In the genomic region with DNA sequence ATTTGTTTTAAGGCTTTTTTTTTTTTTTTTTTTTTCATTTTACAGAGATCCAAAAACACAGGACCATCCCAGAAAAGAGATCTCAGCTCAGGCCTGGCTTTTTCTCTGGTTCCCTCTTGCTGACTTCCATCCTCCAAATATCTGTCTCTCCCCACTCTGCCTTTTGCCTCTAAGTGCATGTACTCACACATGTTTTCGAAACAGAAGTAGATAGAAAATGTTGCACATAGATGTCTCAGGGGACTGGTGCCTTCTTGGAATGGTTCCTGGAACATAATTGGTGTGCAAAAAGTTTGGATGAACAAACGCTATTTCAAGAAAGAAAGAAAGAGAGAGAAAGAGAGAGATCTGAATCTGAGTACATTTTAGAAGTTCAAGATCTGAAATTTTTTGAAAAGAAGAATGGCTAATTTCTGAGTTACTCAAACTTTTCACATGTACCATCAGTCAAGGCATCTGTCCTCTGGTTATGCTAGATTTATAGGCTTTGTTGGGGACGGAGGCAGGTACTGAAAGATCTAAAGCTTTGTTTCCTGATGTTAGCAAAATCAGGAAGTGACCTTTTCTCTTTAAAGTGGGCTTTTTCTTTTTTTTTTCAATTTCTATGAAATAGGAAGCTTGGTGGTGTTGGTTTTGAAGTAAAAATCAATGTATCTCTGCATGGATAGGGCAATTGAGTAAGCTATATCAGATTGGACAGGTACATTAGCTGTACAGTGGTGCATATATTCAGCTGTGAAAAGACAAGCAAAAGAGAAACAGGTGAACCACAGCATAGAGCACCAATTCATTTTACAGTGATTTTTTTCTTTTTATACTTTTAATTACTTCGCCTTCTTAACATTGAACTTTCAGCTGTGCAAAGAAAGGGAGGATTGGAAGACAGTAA, we compare ENCODE assay signal across 16 cellular contexts. TPM values are rescaled to one million over a fixed set of nuclear protein-coding genes. Genes with fewer than 3 reads are reported as not detected.
A peak's percentile ranks its signal among the peaks of the same experiment; 100 is the strongest.
DNase-seq lines count a peak whose midpoint lies in the region; ATAC-seq and TF ChIP-seq lines count a peak whose summit lies in the region.
"Had no signal": no experiment of that assay in that cellular context is flagged by ENCODE, and none has a peak within 500 bp of the region (broad histone marks: within the 10 kb centered on the region; RNA-seq: fewer than 3 reads in every experiment).

No MANE protein-coding gene starts in this region.

- no peaks in the 10 kb centered on the region for H3K27me3 Mint-ChIP-seq in activated naive CD4-positive, alpha-beta T cell treated with anti-CD3 and anti-CD28 coated beads, Interleukin-2, amount 10 ng/mL, durations not matched to agents 7 days and 5 days
- H3K27me3 Mint-ChIP-seq in stimulated activated naive CD8-positive, alpha-beta T cell treated with anti-CD3 and anti-CD28 coated beads, Interleukin-15, amount 100 ng/mL, for 72 hours = no peaks in the 10 kb centered on the region

- H3K27ac ChIP-seq in gastroesophageal sphincter (no peak overlapping the region), substantia nigra (ENCODE audit: low read depth, low read length, poor library complexity, severe bottlenecking) (no peak overlapping the region)
- H3K27ac ChIP-seq: transverse colon had no signal

- TF ChIP-seq POLR2A in gastroesophageal sphincter (IDR thresholded peaks at IDR 0.05) = no peak

- DNase-seq in activated naive CD4-positive, alpha-beta T cell treated with anti-CD3 and anti-CD28 coated beads, Interleukin-2, amount 10 ng/mL, durations not matched to agents 7 days and 5 days = no peak
- no peak for DNase-seq in activated naive CD4-positive, alpha-beta T cell treated with anti-CD3 and anti-CD28 coated beads, Interleukin-2, amount 50 U/mL, for 16 hours
- DNase-seq in MV-4-11 (lab: John Stamatoyannopoulos, UW) (peak; percentile 30), LoVo (ENCODE audit: low spot score) (no peak), substantia nigra (lab: John Stamatoyannopoulos, UW) (no peak)
- peak; percentile 16 for DNase-seq in central memory CD4-positive, alpha-beta T cell
- DNase-seq in stimulated activated naive CD8-positive, alpha-beta T cell treated with anti-CD3 and anti-CD28 coated beads, Interleukin-15, amount 100 ng/mL, for 72 hours = no peak
- DNase-seq: activated CD4-positive, alpha-beta T cell treated with anti-CD3 and anti-CD28 coated beads, Interleukin-2, amount 50 U/mL, for 48 hours; caudate nucleus; kidney glomerular epithelial cell; NCI-H1417; NCI-H510A treated with DMSO at 0.1 percent for 48 hours; T1000; transverse colon had no signal

- TF ChIP-seq CTCF in gastroesophageal sphincter (IDR thresholded peaks at IDR 0.05) = no peak

- no peaks in the 10 kb centered on the region for H3K9me3 Mint-ChIP-seq in activated naive CD4-positive, alpha-beta T cell treated with anti-CD3 and anti-CD28 coated beads, Interleukin-2, amount 10 ng/mL, durations not matched to agents 7 days and 5 days
- peaks cover under 1 to 3% of the 10 kb centered on the region in 2 donors for H3K9me3 Mint-ChIP-seq in stimulated activated naive CD8-positive, alpha-beta T cell treated with anti-CD3 and anti-CD28 coated beads, Interleukin-15, amount 100 ng/mL, for 72 hours

- CTCF ChIA-PET in activated naive CD4-positive, alpha-beta T cell treated with anti-CD3 and anti-CD28 coated beads, Interleukin-2, amount 10 ng/mL, durations not matched to agents 7 days and 5 days (lab: Charles Lee) = interaction anchor here (0.8 to 1.3 kb wide), 2 partner anchors 10 to 258 kb away, joined by 3 read pairs; no protein-coding TSS in a partner anchor

- H3K27me3 ChIP-seq in gastroesophageal sphincter = no peaks in the 10 kb centered on the region
- H3K27me3 ChIP-seq: transverse colon had no signal

- no peaks in the 10 kb centered on the region for H3K9me3 ChIP-seq in gastroesophageal sphincter
- H3K9me3 ChIP-seq: transverse colon had no signal

- no peaks in the 10 kb centered on the region for H3K4me1 ChIP-seq in gastroesophageal sphincter

- no peak overlapping the region for H3K4me3 ChIP-seq in gastroesophageal sphincter
- H3K4me3 ChIP-seq: transverse colon had no signal

- H3K4me3 Mint-ChIP-seq in activated naive CD4-positive, alpha-beta T cell treated with anti-CD3 and anti-CD28 coated beads, Interleukin-2, amount 10 ng/mL, durations not matched to agents 7 days and 5 days = peak overlapping the region; percentile 40
- H3K4me3 Mint-ChIP-seq in stimulated activated naive CD8-positive, alpha-beta T cell treated with anti-CD3 and anti-CD28 coated beads, Interleukin-15, amount 100 ng/mL, for 72 hours = peak overlapping the region; percentile 34 to 42

- 39 to 57% methylated on average over 3 to 4 of the region's 4 CpGs for WGBS in gastroesophageal sphincter (ENCODE audit: low coverage in 1 of 2), 2 donors

- no peaks in the 10 kb centered on the region for H3K36me3 ChIP-seq in gastroesophageal sphincter
- H3K36me3 ChIP-seq: transverse colon had no signal

- no peak for TF ChIP-seq EP300 in gastroesophageal sphincter (IDR thresholded peaks at IDR 0.05)

- peaks cover 9% of the 10 kb centered on the region for H3K36me3 Mint-ChIP-seq in activated naive CD4-positive, alpha-beta T cell treated with anti-CD3 and anti-CD28 coated beads, Interleukin-2, amount 10 ng/mL, durations not matched to agents 7 days and 5 days

- H3K4me1 Mint-ChIP-seq in activated naive CD4-positive, alpha-beta T cell treated with anti-CD3 and anti-CD28 coated beads, Interleukin-2, amount 10 ng/mL, durations not matched to agents 7 days and 5 days = peaks cover 31% of the 10 kb centered on the region
- peaks cover 33% of the 10 kb centered on the region for H3K4me1 Mint-ChIP-seq in stimulated activated naive CD8-positive, alpha-beta T cell treated with anti-CD3 and anti-CD28 coated beads, Interleukin-15, amount 100 ng/mL, for 72 hours

- no peak for ATAC-seq in stimulated activated naive CD8-positive, alpha-beta T cell treated with anti-CD3 and anti-CD28 coated beads, Interleukin-15, amount 100 ng/mL, for 72 hours
- ATAC-seq in gastroesophageal sphincter = no peak
- ATAC-seq: HepG2 had no signal

- H3K27ac Mint-ChIP-seq in activated naive CD4-positive, alpha-beta T cell treated with anti-CD3 and anti-CD28 coated beads, Interleukin-2, amount 10 ng/mL, durations not matched to agents 7 days and 5 days = peak overlapping the region; percentile 77
- peak overlapping the region in 1 of 2 donors; percentile 69 for H3K27ac Mint-ChIP-seq in stimulated activated naive CD8-positive, alpha-beta T cell treated with anti-CD3 and anti-CD28 coated beads, Interleukin-15, amount 100 ng/mL, for 72 hours

RNA-seq across cellular contexts. Expression of gene TNFSF8, which starts 8.5 kb away (rescaled TPM):
- total RNA-seq in gastroesophageal sphincter = 1 to 10 TPM in 3 of 4 donors, under 1 TPM in 1; 0.54 to 3.9 (median 2.0) TPM
- total RNA-seq: HepG2 had no signal

Comparison
In these comparisons a context has a peak if more than half of its experiments do, and no peak if none do; other contexts are left out.
1. DNase-seq: peak in MV-4-11 (single experiment) and central memory CD4-positive, alpha-beta T cell (single experiment); none in activated naive CD4-positive, alpha-beta T cell treated with anti-CD3 and anti-CD28 coated beads, Interleukin-2, amount 10 ng/mL, durations not matched to agents 7 days and 5 days (single experiment), activated naive CD4-positive, alpha-beta T cell treated with anti-CD3 and anti-CD28 coated beads, Interleukin-2, amount 50 U/mL, for 16 hours (single experiment), stimulated activated naive CD8-positive, alpha-beta T cell treated with anti-CD3 and anti-CD28 coated beads, Interleukin-15, amount 100 ng/mL, for 72 hours (0 of 2), LoVo (single experiment) and substantia nigra (0 of 49).